ENCODE assay signal across 1 cellular context in the genomic region with DNA sequence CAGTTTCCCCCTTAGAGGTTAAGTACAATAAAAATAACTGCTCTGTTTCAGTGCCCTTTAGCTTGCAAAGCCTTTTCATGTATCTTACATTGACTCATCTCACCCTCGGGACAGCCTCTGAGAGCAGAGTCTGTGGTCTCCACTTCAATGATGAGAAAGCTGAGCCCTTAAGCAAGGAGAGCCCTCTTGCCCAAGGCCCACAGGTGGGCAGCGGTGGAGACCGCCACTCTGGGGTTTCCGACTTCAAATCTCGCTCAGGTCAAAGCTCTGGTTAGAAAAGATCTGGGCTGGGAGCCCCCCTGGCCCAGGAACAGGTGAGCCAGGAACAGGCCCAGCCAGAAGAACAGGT.
TF ChIP-seq lines count a peak whose summit lies in the region.

No MANE protein-coding gene starts in this region.

TF ChIP-seq in SK-N-SH, 30 proteins besides CTCF, POLR2A, EP300 and RAD21:
- TF ChIP-seq MXI1 (IDR thresholded peaks at IDR 0.05; ENCODE audit: low read depth, low read length) (no peak), FOSL2 (IDR thresholded peaks at IDR 0.05; ENCODE audit: borderline replicate concordance, low read depth) (no peak), TAF1 (IDR thresholded peaks at IDR 0.05; ENCODE audit: borderline replicate concordance, low read depth, low read length) (no peak), SMC3 (IDR thresholded peaks at IDR 0.05; ENCODE audit: low read depth, low read length) (no peak), NRF1 (IDR thresholded peaks at IDR 0.05; ENCODE audit: low read depth, low read length) (no peak), RXRA (IDR thresholded peaks at IDR 0.05; ENCODE audit: borderline replicate concordance, low read depth) (no peak), FOXM1 (IDR thresholded peaks at IDR 0.05; ENCODE audit: low read depth) (no peak), POLR2AphosphoS5 (IDR thresholded peaks at IDR 0.05; ENCODE audit: low read depth, low read length) (no peak), CHD2 (IDR thresholded peaks at IDR 0.05; ENCODE audit: low read length, partially characterized antibody) (no peak)
- TF ChIP-seq, protein P1, sequence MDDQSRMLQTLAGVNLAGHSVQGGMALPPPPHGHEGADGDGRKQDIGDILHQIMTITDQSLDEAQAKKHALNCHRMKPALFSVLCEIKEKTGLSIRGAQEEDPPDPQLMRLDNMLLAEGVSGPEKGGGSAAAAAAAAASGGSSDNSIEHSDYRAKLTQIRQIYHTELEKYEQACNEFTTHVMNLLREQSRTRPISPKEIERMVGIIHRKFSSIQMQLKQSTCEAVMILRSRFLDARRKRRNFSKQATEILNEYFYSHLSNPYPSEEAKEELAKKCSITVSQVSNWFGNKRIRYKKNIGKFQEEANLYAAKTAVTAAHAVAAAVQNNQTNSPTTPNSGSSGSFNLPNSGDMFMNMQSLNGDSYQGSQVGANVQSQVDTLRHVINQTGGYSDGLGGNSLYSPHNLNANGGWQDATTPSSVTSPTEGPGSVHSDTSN (IDR thresholded peaks at IDR 0.05), result no peak
- TF ChIP-seq, protein P2, sequence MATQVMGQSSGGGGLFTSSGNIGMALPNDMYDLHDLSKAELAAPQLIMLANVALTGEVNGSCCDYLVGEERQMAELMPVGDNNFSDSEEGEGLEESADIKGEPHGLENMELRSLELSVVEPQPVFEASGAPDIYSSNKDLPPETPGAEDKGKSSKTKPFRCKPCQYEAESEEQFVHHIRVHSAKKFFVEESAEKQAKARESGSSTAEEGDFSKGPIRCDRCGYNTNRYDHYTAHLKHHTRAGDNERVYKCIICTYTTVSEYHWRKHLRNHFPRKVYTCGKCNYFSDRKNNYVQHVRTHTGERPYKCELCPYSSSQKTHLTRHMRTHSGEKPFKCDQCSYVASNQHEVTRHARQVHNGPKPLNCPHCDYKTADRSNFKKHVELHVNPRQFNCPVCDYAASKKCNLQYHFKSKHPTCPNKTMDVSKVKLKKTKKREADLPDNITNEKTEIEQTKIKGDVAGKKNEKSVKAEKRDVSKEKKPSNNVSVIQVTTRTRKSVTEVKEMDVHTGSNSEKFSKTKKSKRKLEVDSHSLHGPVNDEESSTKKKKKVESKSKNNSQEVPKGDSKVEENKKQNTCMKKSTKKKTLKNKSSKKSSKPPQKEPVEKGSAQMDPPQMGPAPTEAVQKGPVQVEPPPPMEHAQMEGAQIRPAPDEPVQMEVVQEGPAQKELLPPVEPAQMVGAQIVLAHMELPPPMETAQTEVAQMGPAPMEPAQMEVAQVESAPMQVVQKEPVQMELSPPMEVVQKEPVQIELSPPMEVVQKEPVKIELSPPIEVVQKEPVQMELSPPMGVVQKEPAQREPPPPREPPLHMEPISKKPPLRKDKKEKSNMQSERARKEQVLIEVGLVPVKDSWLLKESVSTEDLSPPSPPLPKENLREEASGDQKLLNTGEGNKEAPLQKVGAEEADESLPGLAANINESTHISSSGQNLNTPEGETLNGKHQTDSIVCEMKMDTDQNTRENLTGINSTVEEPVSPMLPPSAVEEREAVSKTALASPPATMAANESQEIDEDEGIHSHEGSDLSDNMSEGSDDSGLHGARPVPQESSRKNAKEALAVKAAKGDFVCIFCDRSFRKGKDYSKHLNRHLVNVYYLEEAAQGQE (IDR thresholded peaks at IDR 0.05; ENCODE audit: low read depth, low read length), result no peak
- TF ChIP-seq, protein P3, sequence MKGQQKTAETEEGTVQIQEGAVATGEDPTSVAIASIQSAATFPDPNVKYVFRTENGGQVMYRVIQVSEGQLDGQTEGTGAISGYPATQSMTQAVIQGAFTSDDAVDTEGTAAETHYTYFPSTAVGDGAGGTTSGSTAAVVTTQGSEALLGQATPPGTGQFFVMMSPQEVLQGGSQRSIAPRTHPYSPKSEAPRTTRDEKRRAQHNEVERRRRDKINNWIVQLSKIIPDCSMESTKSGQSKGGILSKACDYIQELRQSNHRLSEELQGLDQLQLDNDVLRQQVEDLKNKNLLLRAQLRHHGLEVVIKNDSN (IDR thresholded peaks at IDR 0.05; ENCODE audit: borderline replicate concordance, low read depth), result no peak
- TF ChIP-seq, protein P4, sequence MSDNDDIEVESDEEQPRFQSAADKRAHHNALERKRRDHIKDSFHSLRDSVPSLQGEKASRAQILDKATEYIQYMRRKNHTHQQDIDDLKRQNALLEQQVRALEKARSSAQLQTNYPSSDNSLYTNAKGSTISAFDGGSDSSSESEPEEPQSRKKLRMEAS (IDR thresholded peaks at IDR 0.05; ENCODE audit: low read depth), result no peak
